Comparison of ENCODE assay signal across 1 cellular context in genomic region chr9:4792572-4793411, GRCh38.
TF ChIP-seq lines count a peak whose summit lies in the region.

Gene RCL1, plus strand, starts transcription at chr9:4792944. Its CDS starts 148 bp downstream, at chr9:4793092.

TF ChIP-seq in HepG2, 621 proteins besides CTCF, POLR2A, EP300 and RAD21 (continued from another document and continues in another):
- TF ChIP-seq SMAD1 (CRISPR knock-in tag; IDR thresholded peaks at IDR 0.05; ENCODE audit: borderline replicate concordance, low read depth) (no peak), RFXANK (CRISPR knock-in tag; IDR thresholded peaks at IDR 0.05) (peak; percentile 96), AGO2 (optimal IDR thresholded peaks at IDR 0.05; ENCODE audit: low read depth, low read length) (peak; percentile 84), IRF1 (CRISPR knock-in tag; IDR thresholded peaks at IDR 0.05; ENCODE audit: low read depth) (no peak), HOXD1 (CRISPR knock-in tag; IDR thresholded peaks at IDR 0.05) (no peak), CBFB (CRISPR knock-in tag; IDR thresholded peaks at IDR 0.05) (0 out of 2 replicates have a peak, but pooled peaks have one; percentile 20), HES4 (CRISPR knock-in tag; IDR thresholded peaks at IDR 0.05; ENCODE audit: borderline replicate concordance) (0 out of 2 replicates have a peak, but pooled peaks have one; percentile 69), FOXP1 (IDR thresholded peaks at IDR 0.05) (no peak), FOXP1 (CRISPR knock-in tag; IDR thresholded peaks at IDR 0.05) (no peak), ZNF75D (CRISPR knock-in tag; IDR thresholded peaks at IDR 0.05; ENCODE audit: borderline replicate concordance) (no peak), BRD4 (CRISPR knock-in tag; IDR thresholded peaks at IDR 0.05) (no peak), HMGXB3 (CRISPR knock-in tag; IDR thresholded peaks at IDR 0.05; ENCODE audit: borderline replicate concordance) (no peak), POGK (CRISPR knock-in tag; conservative IDR thresholded peaks at IDR 0.05) (no peak; the same call in 1 of the 2 replicates), SP2 (CRISPR knock-in tag; IDR thresholded peaks at IDR 0.05) (peak; percentile 94), MAZ (IDR thresholded peaks at IDR 0.05; ENCODE audit: borderline replicate concordance, low read depth, low read length) (peak; percentile 44; the same call in 1 of the 2 replicates), MAZ (CRISPR knock-in tag; IDR thresholded peaks at IDR 0.05; ENCODE audit: low read depth) (peak; percentile 49), WIZ (CRISPR knock-in tag; IDR thresholded peaks at IDR 0.05) (no peak), KMT2A (CRISPR knock-in tag; IDR thresholded peaks at IDR 0.05) (0 out of 2 replicates have a peak, but pooled peaks have one; percentile 51), ZEB1 (IDR thresholded peaks at IDR 0.05; ENCODE audit: insufficient replicate concordance, low read depth) (no peak), SYNCRIP (IDR thresholded peaks at IDR 0.05; ENCODE audit: insufficient read depth, low read depth, low read length) (no peak), SRSF4 (IDR thresholded peaks at IDR 0.05; ENCODE audit: low read depth, low read length, poor library complexity, severe bottlenecking) (no peak), BRCA1 (CRISPR knock-in tag; IDR thresholded peaks at IDR 0.05) (peak; percentile 55; the same call in 1 of the 2 replicates), ATF2 (CRISPR knock-in tag; IDR thresholded peaks at IDR 0.05) (no peak), SOX13 (IDR thresholded peaks at IDR 0.05) (no peak), SOX13 (CRISPR knock-in tag; conservative IDR thresholded peaks at IDR 0.05 in 1 of 2, IDR thresholded peaks at IDR 0.05 in 1 of 2) (no peak), SKI (IDR thresholded peaks at IDR 0.05; ENCODE audit: partially characterized antibody) (peak; percentile 92), DNMT3B (CRISPR knock-in tag; conservative IDR thresholded peaks at IDR 0.05) (no peak), ZNF543 (CRISPR knock-in tag; IDR thresholded peaks at IDR 0.05) (peak; percentile 64; the same call in 1 of the 2 replicates), HCFC1 (IDR thresholded peaks at IDR 0.05; ENCODE audit: low read depth, low read length) (no peak), CCDC6 (CRISPR knock-in tag; IDR thresholded peaks at IDR 0.05) (peak; percentile 66; the same call in 1 of the 2 replicates), HHEX (CRISPR knock-in tag; IDR thresholded peaks at IDR 0.05) (no peak), RARA (CRISPR knock-in tag; IDR thresholded peaks at IDR 0.05) (no peak), ATRX (CRISPR knock-in tag; IDR thresholded peaks at IDR 0.05; ENCODE audit: borderline replicate concordance) (no peak), GPN1 (CRISPR knock-in tag; IDR thresholded peaks at IDR 0.05; ENCODE audit: borderline replicate concordance) (no peak), ZNF274 (CRISPR knock-in tag; IDR thresholded peaks at IDR 0.05) (no peak; the same call in 1 of the 2 replicates), HNF1A (IDR thresholded peaks at IDR 0.05; ENCODE audit: low read depth) (no peak), HNF1A (CRISPR knock-in tag; IDR thresholded peaks at IDR 0.05; ENCODE audit: borderline replicate concordance) (no peak), MTA1 (CRISPR knock-in tag; IDR thresholded peaks at IDR 0.05; ENCODE audit: borderline replicate concordance) (peak; percentile 29; the same call in 1 of the 2 replicates), ZNF614 (CRISPR knock-in tag; IDR thresholded peaks at IDR 0.05; ENCODE audit: borderline replicate concordance) (no peak), ZC3H13 (CRISPR knock-in tag; IDR thresholded peaks at IDR 0.05) (0 out of 2 replicates have a peak, but pooled peaks have one; percentile 42), NRL (CRISPR knock-in tag; IDR thresholded peaks at IDR 0.05; ENCODE audit: borderline replicate concordance) (no peak; the same call in none of the 2 replicates), ISL2 (CRISPR knock-in tag; IDR thresholded peaks at IDR 0.05) (no peak), SNAPC2 (CRISPR knock-in tag; IDR thresholded peaks at IDR 0.05) (no peak), TCF12 (IDR thresholded peaks at IDR 0.05) (no peak), TCF12 (CRISPR knock-in tag; IDR thresholded peaks at IDR 0.05) (no peak), ZNF841 (CRISPR knock-in tag; IDR thresholded peaks at IDR 0.05; ENCODE audit: borderline replicate concordance) (no peak), ARID4A (CRISPR knock-in tag; IDR thresholded peaks at IDR 0.05; ENCODE audit: borderline replicate concordance) (peak; percentile 98)
